In the genomic region with DNA sequence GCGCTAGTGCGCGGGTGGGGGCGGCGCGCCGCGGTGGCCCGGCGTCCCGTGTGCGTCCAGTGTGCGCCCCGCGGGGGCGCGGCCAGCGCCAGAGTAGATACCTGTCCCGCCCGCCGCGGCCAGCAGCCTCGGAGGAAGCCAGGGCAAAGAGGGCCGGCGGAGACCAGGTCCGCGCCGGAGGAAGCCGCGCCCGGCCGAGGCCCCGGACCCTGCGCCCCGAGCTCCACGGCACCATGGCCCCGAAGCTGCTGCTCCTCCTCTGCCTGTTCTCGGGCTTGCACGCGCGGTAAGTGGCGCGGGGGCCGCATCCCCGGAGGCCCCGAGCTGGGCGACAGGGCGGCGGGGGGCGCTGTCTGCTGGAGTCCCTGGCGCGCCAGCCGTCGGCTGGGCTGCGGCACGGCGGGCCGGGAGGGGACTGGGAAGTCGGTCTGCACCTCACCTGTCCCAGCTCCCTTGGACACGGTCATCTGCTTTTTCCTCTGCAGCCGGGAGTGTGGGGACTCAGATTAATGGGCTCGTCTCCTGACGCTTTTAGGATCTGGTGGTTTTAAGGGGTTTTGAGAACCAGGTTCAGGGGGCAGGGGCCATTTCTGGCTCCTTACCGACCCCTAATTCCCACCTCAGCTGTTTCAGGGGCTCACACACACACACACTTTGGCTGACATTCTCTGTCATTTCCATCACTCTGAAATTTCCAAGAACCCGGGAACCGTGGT, we compare ENCODE assay signal across 11 cellular contexts. TPM values are rescaled to one million over a fixed set of nuclear protein-coding genes. Genes with fewer than 3 reads are reported as not detected.
DNase-seq lines count a peak whose midpoint lies in the region; ATAC-seq, FAIRE-seq and TF ChIP-seq lines count a peak whose summit lies in the region.
"Had no signal": no experiment of that assay in that cellular context is flagged by ENCODE, and none has a peak within 500 bp of the region (broad histone marks: within the 10 kb centered on the region; RNA-seq: fewer than 3 reads in every experiment).

No MANE protein-coding gene starts in this region.

- H3K27me3 Mint-ChIP-seq in MCF 10A (ENCODE audit: insufficient read depth, unreplicated experiment) (no peaks in the 10 kb centered on the region), chondrocyte (ENCODE audit: low read depth) (peaks cover 24% of the 10 kb centered on the region)

- H3K4me3 Mint-ChIP-seq in MCF 10A (ENCODE audit: unreplicated experiment) (no peak overlapping the region), chondrocyte (ENCODE audit: unreplicated experiment) (peak overlapping the region; percentile 13)

- H3K4me1 ChIP-seq in breast epithelium = no peaks in the 10 kb centered on the region
- H3K4me1 ChIP-seq in mesodermal cell (ENCODE audit: control insufficient read depth, insufficient read depth, low read length, poor library complexity, severe bottlenecking) = no peaks in the 10 kb centered on the region

- no peaks in the 10 kb centered on the region for H3K9me3 ChIP-seq in breast epithelium
- no peaks in the 10 kb centered on the region for H3K9me3 ChIP-seq in mesodermal cell (ENCODE audit: control insufficient read depth, low read length)

- H3K4me1 Mint-ChIP-seq in MCF 10A (ENCODE audit: insufficient read depth, unreplicated experiment) (no peaks in the 10 kb centered on the region), chondrocyte (ENCODE audit: low read depth) (peaks cover 2% of the 10 kb centered on the region)

- peaks cover 0 to 28% of the 10 kb centered on the region in 2 donors for H3K27me3 ChIP-seq in breast epithelium

- TF ChIP-seq CTCF in breast epithelium (IDR thresholded peaks at IDR 0.05) (no peak), MCF 10A (IDR thresholded peaks at IDR 0.05; ENCODE audit: unreplicated experiment) (no peak), chondrocyte (IDR thresholded peaks at IDR 0.05) (peak; percentile 32)

- no peak for DNase-seq in breast epithelium (ENCODE audit: low spot score in 2 of 2)
- DNase-seq in MCF 10A (ENCODE audit: unreplicated experiment) = no peak
- DNase-seq in chondrocyte (ENCODE audit: low spot score) = no peak
- peak; percentile 66 for DNase-seq in urothelium cell line (ENCODE audit: low spot score)
- DNase-seq: small intestine had no signal

- no TSS peak for BruUV-seq in MCF 10A (replicated peaks; lab: Mats Ljungman, UMichigan)

- H3K27ac Mint-ChIP-seq in MCF 10A (ENCODE audit: low read depth, unreplicated experiment) (no peak overlapping the region), chondrocyte (ENCODE audit: unreplicated experiment) (no peak overlapping the region)

- ATAC-seq in GM18520 (IDR thresholded peaks at IDR 0.05; ENCODE audit: unreplicated experiment) = no peak
- no peak for ATAC-seq in HG02870 (IDR thresholded peaks at IDR 0.05; ENCODE audit: unreplicated experiment)
- no peak for ATAC-seq in GM19328 (IDR thresholded peaks at IDR 0.05; ENCODE audit: unreplicated experiment)

- H3K4me3 ChIP-seq in breast epithelium = peak overlapping the region in 2 of 3 donors; percentile 48 to 62
- H3K4me3 ChIP-seq in mesodermal cell (ENCODE audit: extremely low read depth, insufficient read depth, low read length, poor library complexity, severe bottlenecking) = peak overlapping the region; percentile 39

- no peak for FAIRE-seq in urothelium cell line (lab: Jason Lieb, UNC)
- FAIRE-seq: endometrium, small intestine had no signal

- 2 to 7% methylated on average over 37 to 59 of the region's 66 CpGs for WGBS in mesodermal cell (ENCODE audit: insufficient coverage in 2 of 2), 2 experiments

- H3K36me3 ChIP-seq in breast epithelium (no peaks in the 10 kb centered on the region), mesodermal cell (ENCODE audit: control insufficient read depth, insufficient read depth, low read length) (no peaks in the 10 kb centered on the region)

- H3K27ac ChIP-seq in breast epithelium = no peak overlapping the region
- H3K27ac ChIP-seq in mesodermal cell (ENCODE audit: low read depth, low read length, severe bottlenecking) = no peak overlapping the region

- intact Hi-C loops in breast epithelium (cut with DNase I; ENCODE audit: low total_unique reads) = no loop called here
- intact Hi-C loops in MCF 10A (cut with micrococcal nuclease) = no loop called here

- TF ChIP-seq POLR2A in breast epithelium (IDR thresholded peaks at IDR 0.05) = no peak

- H3K36me3 Mint-ChIP-seq in MCF 10A (ENCODE audit: insufficient read depth, unreplicated experiment) (no peaks in the 10 kb centered on the region), chondrocyte (ENCODE audit: low read depth) (no peaks in the 10 kb centered on the region)

- CTCF ChIA-PET in MCF 10A (lab: Yijun Ruan, JAX) = interaction anchor here (0.6 kb wide), 1 partner anchor 1424 kb away, joined by 3 read pairs; no protein-coding TSS in a partner anchor

- POLR2A ChIA-PET in MCF 10A (lab: Yijun Ruan, JAX) = no interaction called here

- H3K9me3 Mint-ChIP-seq in MCF 10A (ENCODE audit: unreplicated experiment) = peaks cover 13% of the 10 kb centered on the region
- H3K9me3 Mint-ChIP-seq in chondrocyte (ENCODE audit: low read depth) = no peaks in the 10 kb centered on the region

RNA-seq across cellular contexts. Expression of a gene that starts 0.5 kb away (rescaled TPM):
- total RNA-seq in breast epithelium (under 1 TPM in 2 of 3 donors, not detected in 1; 0.15 to 0.33 TPM), MCF 10A (2022) (not detected in 2 replicates), chondrocyte (not detected in 3 replicates)
- 0.48 TPM for polyA plus RNA-seq in mesodermal cell (2013, experiment 1 of 2)
- polyA plus RNA-seq in mesodermal cell (2013, experiment 2 of 2) = 0.56 TPM
- polyA plus RNA-seq: adipose tissue, small intestine had no signal
